In genomic region chr7:75833662-75834061, GRCh38 we compare ENCODE assay signal across 10 cellular contexts. TPM values are rescaled to one million over a fixed set of nuclear protein-coding genes. Genes with fewer than 3 reads are reported as not detected.
A peak's percentile ranks its signal among the peaks of the same experiment; 100 is the strongest.
DNase-seq lines count a peak whose midpoint lies in the region; ATAC-seq, FAIRE-seq and TF ChIP-seq lines count a peak whose summit lies in the region.
"Not testable (repeated sequence)": the region's sequence is repeated elsewhere in the genome, so short reads cannot be mapped to it uniquely, and the experiment has no call there.
"Had no signal": no experiment of that assay in that cellular context is flagged by ENCODE, and none has a peak within 500 bp of the region (broad histone marks: within the 10 kb centered on the region; RNA-seq: fewer than 3 reads in every experiment).

No MANE protein-coding gene starts in this region.

- H3K27ac Mint-ChIP-seq in GM23338: not testable (repeated sequence)
- H3K27ac Mint-ChIP-seq in dendritic cell treated with granulocyte-macrophage colony-stimulating factor and Interleukin-4, amounts not matched to agents 40 ng/mL and 50 ng/mL, for 4 days: peak overlapping the region; percentile 37

- not testable (repeated sequence) for H2AFZ ChIP-seq in GM23338

- not testable (repeated sequence) for H3K4me2 ChIP-seq in GM23338

- H3K4me1 ChIP-seq in GM23338 (ENCODE audit: insufficient read depth): not testable (repeated sequence)
- peaks cover 19% of the 10 kb centered on the region for H3K4me1 ChIP-seq in SJSA1 (replicated peaks)

- H3K9me3 Mint-ChIP-seq in GM23338; dendritic cell treated with granulocyte-macrophage colony-stimulating factor and Interleukin-4, amounts not matched to agents 40 ng/mL and 50 ng/mL, for 4 days: not testable (repeated sequence)

- FAIRE-seq in urothelium cell line (lab: Jason Lieb, UNC): peak; percentile 98

- H3K9me2 ChIP-seq in GM23338 (ENCODE audit: insufficient read depth): not testable (repeated sequence)

- not testable (repeated sequence) for TF ChIP-seq CTCF in AG10803 (conservative IDR thresholded peaks at IDR 0.05; ENCODE audit: low read length); GM23338 (conservative IDR thresholded peaks at IDR 0.05; ENCODE audit: low read depth in 2 of 2); astrocyte of the spinal cord (IDR thresholded peaks at IDR 0.05; ENCODE audit: low read depth, low read length)

- peak; percentile 72 for DNase-seq in AG10803 (ENCODE audit: low read depth)
- not testable (repeated sequence) for DNase-seq in GM23338 (ENCODE audit: low spot score)
- DNase-seq in MG63: peak; percentile 70
- DNase-seq in SJSA1 (ENCODE audit: low read depth in 1 of 2, low spot score in 2 of 2): peak; percentile 29 to 57
- peak; percentile 65 for DNase-seq in astrocyte of the spinal cord (ENCODE audit: low read depth, low spot score)
- DNase-seq in glomerular visceral epithelial cell (ENCODE audit: extremely low spot score): peak; percentile 54
- peak; percentile 67 for DNase-seq in urothelium cell line (ENCODE audit: low spot score)

- H3K27ac ChIP-seq in GM23338 (ENCODE audit: low read depth); SJSA1: not testable (repeated sequence)

- not testable (repeated sequence) for H3F3A ChIP-seq in GM23338 (replicated peaks; ENCODE audit: low read depth)

- not testable (repeated sequence) for H4K20me1 ChIP-seq in GM23338 (replicated peaks; ENCODE audit: insufficient read depth)

- peak; percentile 55 for ATAC-seq in GM23338

- intact Hi-C loops in dendritic cell treated with granulocyte-macrophage colony-stimulating factor and Interleukin-4, amounts not matched to agents 40 ng/mL and 50 ng/mL, for 4 days (cut with micrococcal nuclease): not testable (repeated sequence)

- in situ Hi-C loops in astrocyte of the spinal cord (cut with HindIII; ENCODE audit: low sequenced_read_pairs): not testable (repeated sequence)

- not testable (repeated sequence) for H3K79me2 ChIP-seq in GM23338 (replicated peaks; ENCODE audit: insufficient read depth)

- not testable (repeated sequence) for H3K36me3 Mint-ChIP-seq in GM23338 (ENCODE audit: low read depth); dendritic cell treated with granulocyte-macrophage colony-stimulating factor and Interleukin-4, amounts not matched to agents 40 ng/mL and 50 ng/mL, for 4 days (ENCODE audit: low read depth)

- not testable (repeated sequence) for H3K27me3 ChIP-seq in GM23338 (ENCODE audit: insufficient read depth); MG63; SJSA1 (replicated peaks)

- H3K4me3 Mint-ChIP-seq in GM23338; dendritic cell treated with granulocyte-macrophage colony-stimulating factor and Interleukin-4, amounts not matched to agents 40 ng/mL and 50 ng/mL, for 4 days: not testable (repeated sequence)

- not testable (repeated sequence) for H3K36me3 ChIP-seq in GM23338 (ENCODE audit: insufficient read depth); MG63; SJSA1

- H3K4me3 ChIP-seq in AG10803 (ENCODE audit: low read length); GM23338; MG63; SJSA1; astrocyte of the spinal cord (ENCODE audit: low read depth, low read length): not testable (repeated sequence)

- H3K4me1 Mint-ChIP-seq in GM23338: not testable (repeated sequence)
- peaks cover 70% of the 10 kb centered on the region for H3K4me1 Mint-ChIP-seq in dendritic cell treated with granulocyte-macrophage colony-stimulating factor and Interleukin-4, amounts not matched to agents 40 ng/mL and 50 ng/mL, for 4 days (ENCODE audit: low read depth)

- not testable (repeated sequence) for H3K9me3 ChIP-seq in MG63; SJSA1 (replicated peaks)

- H3K27me3 Mint-ChIP-seq in GM23338 (ENCODE audit: insufficient read depth, low read depth, poor library complexity): not testable (repeated sequence)
- H3K27me3 Mint-ChIP-seq in dendritic cell treated with granulocyte-macrophage colony-stimulating factor and Interleukin-4, amounts not matched to agents 40 ng/mL and 50 ng/mL, for 4 days: peaks cover 30% of the 10 kb centered on the region

RNA-seq across cellular contexts. Expression of gene CCL24, which starts 20.1 kb away (rescaled TPM):
- total RNA-seq in GM23338 (2014; rRNA removed; shearing (Covaris generic)): not detected in 2 replicates
- not detected in 2 replicates for polyA plus RNA-seq in GM23338 (2016; fragmentation: Nextera tagmentation; extraction: Ambion mirVana)
- total RNA-seq in MG63 (2014; rRNA removed; shearing (Covaris generic); ENCODE audit: low replicate concordance): not detected in 2 replicates
- 0.45 TPM in 1 of 2 replicates, not detected in the other for total RNA-seq in SJSA1 (2014; rRNA removed; shearing (Covaris generic))
- total RNA-seq: Caco-2; CD4-positive, alpha-beta memory T cell had no signal
- polyA plus RNA-seq: CD4-positive, alpha-beta memory T cell had no signal

RNA-seq across cellular contexts. Expression of gene RHBDD2, which starts 45.2 kb away (rescaled TPM):
- 24.2 and 25.7 TPM in 2 replicates for total RNA-seq in GM23338 (2014; rRNA removed; shearing (Covaris generic))
- 21.4 and 23.1 TPM in 2 replicates for polyA plus RNA-seq in GM23338 (2016; fragmentation: Nextera tagmentation; extraction: Ambion mirVana)
- total RNA-seq in MG63 (2014; rRNA removed; shearing (Covaris generic); ENCODE audit: low replicate concordance): 11.8 and 12.8 TPM in 2 replicates
- 39.5 and 46.2 TPM in 2 replicates for total RNA-seq in SJSA1 (2014; rRNA removed; shearing (Covaris generic))
